In the genomic region with DNA sequence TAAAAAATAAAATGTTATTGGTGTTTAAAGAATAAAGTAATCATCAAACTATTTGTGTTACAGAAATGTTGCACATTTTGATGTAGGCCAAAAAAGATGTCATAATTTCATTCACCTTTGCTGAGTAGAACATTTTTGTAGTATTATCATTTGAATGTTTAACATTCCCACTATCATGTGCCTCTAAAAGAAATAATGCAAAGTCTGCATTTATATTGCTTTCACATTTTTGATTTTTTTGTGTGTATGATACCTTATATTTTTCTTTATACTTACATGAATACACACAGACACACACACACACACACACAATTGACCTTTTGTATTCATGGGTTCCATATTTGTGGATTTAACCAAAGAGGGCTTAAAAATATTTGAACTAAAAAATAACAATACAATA, we compare ENCODE assay signal across 11 cellular contexts.
"Had no signal": no experiment of that assay in that cellular context is flagged by ENCODE, and none has a peak within 500 bp of the region (broad histone marks: within the 10 kb centered on the region; RNA-seq: fewer than 3 reads in every experiment).

No MANE protein-coding gene starts in this region.

- FAIRE-seq: H1, H54 had no signal

- H3K9me3 ChIP-seq: HAP-1 had no signal

- DNase-seq: GM23248, GOT3, H7, H9, HCEC 1CT, HFFc6 had no signal

- H3K9ac ChIP-seq: GM23248 had no signal

- H3K27ac ChIP-seq: GM23248 had no signal

- H2AFZ ChIP-seq: GM23248, GM23338 had no signal

- ATAC-seq: GM23338, HCT116 had no signal

- H3K4me3 ChIP-seq: GM23248, GM23338, HAP-1 had no signal

- H3K4me1 ChIP-seq: HAP-1 had no signal

- H3K4me2 ChIP-seq: GM23338 had no signal

- H3K36me3 ChIP-seq: HAP-1 had no signal
